Comparison of ENCODE assay signal across 8 cellular contexts in genomic region chr17:45060824-45061605, GRCh38. TPM values are rescaled to one million over a fixed set of nuclear protein-coding genes. Genes with fewer than 3 reads are reported as not detected.
DNase-seq lines count a peak whose midpoint lies in the region; ATAC-seq lines count a peak whose summit lies in the region.

TSS of gene NMT1 (plus strand) at chr17:45061317. CDS start at chr17:45061330, 13 bp downstream.

- peaks cover 59% of the 10 kb centered on the region for H3K4me1 Mint-ChIP-seq in dendritic cell treated with granulocyte-macrophage colony-stimulating factor and Interleukin-4, amounts not matched to agents 40 ng/mL and 50 ng/mL, for 4 days (ENCODE audit: low read depth)

- peaks cover 32% of the 10 kb centered on the region for H3K36me3 Mint-ChIP-seq in dendritic cell treated with granulocyte-macrophage colony-stimulating factor and Interleukin-4, amounts not matched to agents 40 ng/mL and 50 ng/mL, for 4 days (ENCODE audit: low read depth)

- H3K9me3 Mint-ChIP-seq in dendritic cell treated with granulocyte-macrophage colony-stimulating factor and Interleukin-4, amounts not matched to agents 40 ng/mL and 50 ng/mL, for 4 days = no peaks in the 10 kb centered on the region

- ATAC-seq in GM19372 (IDR thresholded peaks at IDR 0.05; ENCODE audit: low read depth, unreplicated experiment) (peak; percentile 87), HG03558 (IDR thresholded peaks at IDR 0.05; ENCODE audit: extremely low read depth, unreplicated experiment) (peak; percentile 61), left lobe of liver (peak; percentile 93)

- intact Hi-C loops in dendritic cell treated with granulocyte-macrophage colony-stimulating factor and Interleukin-4, amounts not matched to agents 40 ng/mL and 50 ng/mL, for 4 days (cut with micrococcal nuclease) = no loop called here

- H3K27me3 Mint-ChIP-seq in dendritic cell treated with granulocyte-macrophage colony-stimulating factor and Interleukin-4, amounts not matched to agents 40 ng/mL and 50 ng/mL, for 4 days = no peaks in the 10 kb centered on the region

- H3K27ac Mint-ChIP-seq in dendritic cell treated with granulocyte-macrophage colony-stimulating factor and Interleukin-4, amounts not matched to agents 40 ng/mL and 50 ng/mL, for 4 days = peak within 1 kb of the TSS; percentile 93

- DNase-seq in C1 segment of cervical spinal cord (lab: John Stamatoyannopoulos, UW) (peak; percentile 73 to 100 (median 98)), NCI-H748 treated with DMSO at 0.1 percent for 48 hours (lab: John Stamatoyannopoulos, UW) (peak; percentile 99), left lobe of liver (ENCODE audit: low spot score) (peak; percentile 98)
- peak; percentile 89 to 98 for DNase-seq in activated CD4-positive, alpha-beta T cell treated with anti-CD3 and anti-CD28 coated beads, Interleukin-2, amount 50 U/mL, for 24 hours (ENCODE audit: low read depth in 1 of 2, low spot score in 1 of 2)
- peak; percentile 94 for DNase-seq in stimulated activated CD4-positive, alpha-beta T cell treated with anti-CD3 and anti-CD28 coated beads, Interleukin-2, amount 100 ng/mL, for 4 hours (ENCODE audit: low read depth)

- peak within 1 kb of the TSS; percentile 89 for H3K4me3 Mint-ChIP-seq in dendritic cell treated with granulocyte-macrophage colony-stimulating factor and Interleukin-4, amounts not matched to agents 40 ng/mL and 50 ng/mL, for 4 days

RNA-seq across cellular contexts. Expression of gene NMT1, which starts in this region (rescaled TPM):
- 77.0 TPM for total RNA-seq in left lobe of liver

Comparison
In these comparisons a context has a peak if more than half of its experiments do, and no peak if none do; other contexts are left out.
1. Peak in every context shown above with its lines: DNase-seq and ATAC-seq.